In genomic region chr7:157000741-157001653, GRCh38 we compare ENCODE assay signal across 1 cellular context.
TF ChIP-seq lines count a peak whose summit lies in the region.

No MANE protein-coding gene starts in this region.

TF ChIP-seq in SK-N-SH treated with all-trans-retinoic acid at 6 μM for 48 hours, 23 proteins besides CTCF, POLR2A, EP300 and RAD21 (continued from another document):
- TF ChIP-seq POU6F1 (CRISPR knock-in tag; IDR thresholded peaks at IDR 0.05; ENCODE audit: borderline replicate concordance, low read depth) (no peak), CREB5 (CRISPR knock-in tag; IDR thresholded peaks at IDR 0.05; ENCODE audit: low read depth) (no peak), ISL1 (CRISPR knock-in tag; IDR thresholded peaks at IDR 0.05) (no peak), CSDC2 (CRISPR knock-in tag; IDR thresholded peaks at IDR 0.05) (no peak), ESRRG (CRISPR knock-in tag; IDR thresholded peaks at IDR 0.05) (no peak)
